In the genomic region with DNA sequence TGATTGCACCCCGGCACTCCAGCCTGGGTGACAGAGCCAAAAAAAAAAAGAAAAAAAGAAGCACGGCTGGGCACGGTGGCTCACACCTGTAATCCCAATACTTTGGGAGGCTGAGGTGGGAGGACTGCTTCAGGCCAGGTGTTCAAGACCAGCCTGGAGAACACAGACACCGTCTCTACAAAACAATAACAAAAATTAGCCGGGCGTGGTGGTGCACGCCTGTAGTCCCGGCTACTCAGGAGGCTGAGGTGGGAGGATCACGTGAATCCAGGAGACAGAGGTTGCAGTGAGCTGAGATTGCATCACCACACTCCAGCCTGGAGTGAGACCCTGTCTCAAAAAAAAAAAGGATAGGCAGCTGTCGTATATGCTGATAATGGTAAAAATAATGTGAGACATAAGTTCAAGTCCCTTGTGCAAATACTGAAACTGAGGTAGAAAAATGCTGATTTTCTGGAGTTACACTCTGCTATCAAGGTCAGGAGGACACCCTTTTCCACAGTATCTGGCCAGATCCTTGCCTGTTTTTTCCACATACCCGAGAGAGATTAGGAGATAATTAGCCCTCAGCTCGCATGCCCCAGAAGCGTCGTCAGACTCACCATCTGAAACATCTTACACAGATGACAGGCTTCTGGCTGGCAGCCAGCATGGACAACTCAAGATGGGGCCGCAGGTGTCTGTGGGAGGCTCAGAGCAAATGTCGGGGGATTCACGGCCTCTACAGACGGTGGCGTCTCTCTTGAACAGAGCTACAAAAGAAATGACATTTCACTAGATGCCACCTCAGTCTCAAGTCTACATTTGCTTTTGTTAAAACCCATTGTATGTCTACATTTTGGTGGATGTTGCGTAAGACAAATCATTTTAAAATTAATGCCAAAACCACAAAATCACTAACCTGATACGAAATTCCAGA, we compare ENCODE assay signal across 10 cellular contexts. TPM values are rescaled to one million over a fixed set of nuclear protein-coding genes. Genes with fewer than 3 reads are reported as not detected.
DNase-seq lines count a peak whose midpoint lies in the region; ATAC-seq and TF ChIP-seq lines count a peak whose summit lies in the region.
"Had no signal": no experiment of that assay in that cellular context is flagged by ENCODE, and none has a peak within 500 bp of the region (broad histone marks: within the 10 kb centered on the region; RNA-seq: fewer than 3 reads in every experiment).

No MANE protein-coding gene starts in this region.

- DNase-seq in AG10803 (ENCODE audit: low read depth), result peak; percentile 49
- DNase-seq in RWPE1 (ENCODE audit: low spot score), result no peak
- DNase-seq in fibroblast of villous mesenchyme (ENCODE audit: low read depth), result peak; percentile 78
- no peak for DNase-seq in HPDE6-E6E7 (ENCODE audit: extremely low spot score)
- no peak for DNase-seq in NCI-H1092 treated with DMSO at 0.1 percent for 48 hours (lab: John Stamatoyannopoulos, UW)
- DNase-seq in 8988T, result no peak
- DNase-seq: activated T-cell treated with anti-CD3 and anti-CD28 coated beads, Interleukin-2, amount 50 U/mL, for 48 hours; T-helper 9 cell had no signal

- H3K9me3 ChIP-seq in HEK293 (ENCODE audit: control insufficient read depth, insufficient read depth, low read depth, low read length), result no peaks in the 10 kb centered on the region; the same call in 1 of the 2 replicates

- no peaks in the 10 kb centered on the region for H3K4me1 ChIP-seq in HEK293 (ENCODE audit: control insufficient read depth, insufficient read depth, low read length)

- H3K27ac ChIP-seq in HEK293 (ENCODE audit: extremely low read depth, low read depth, low read length), result no peak overlapping the region
- peak overlapping the region; percentile 11 for H3K27ac ChIP-seq in RWPE1

- no peak overlapping the region for H3K4me3 ChIP-seq in AG10803 (ENCODE audit: low read length)
- no peak overlapping the region for H3K4me3 ChIP-seq in HEK293 (ENCODE audit: low read depth, low read length)
- no peak overlapping the region for H3K4me3 ChIP-seq in fibroblast of villous mesenchyme (ENCODE audit: low read depth, low read length)

- ATAC-seq in GM18907 (IDR thresholded peaks at IDR 0.05; ENCODE audit: unreplicated experiment), result no peak

- CTCF ChIA-PET in HEK293 (lab: Yijun Ruan, JAX) (interaction anchor here (0.6 to 1.4 kb wide), 3 partner anchors 89 to 260 kb away, joined by 3 to 6 read pairs (median 5); no protein-coding TSS in a partner anchor), RWPE1 (lab: Yijun Ruan, JAX) (no interaction called here)

- TF ChIP-seq CTCF in AG10803 (conservative IDR thresholded peaks at IDR 0.05; ENCODE audit: low read length), result no peak
- no peak for TF ChIP-seq CTCF in HEK293 (tag by site-specific recombination; IDR thresholded peaks at IDR 0.05)
- no peak for TF ChIP-seq CTCF in RWPE1 (conservative IDR thresholded peaks at IDR 0.05; ENCODE audit: low read depth)
- TF ChIP-seq CTCF in fibroblast of villous mesenchyme (IDR thresholded peaks at IDR 0.05; ENCODE audit: insufficient read depth, low read depth, low read length), result no peak

- POLR2A ChIA-PET in HEK293 (lab: Yijun Ruan, JAX), result interaction anchor here (0.7 kb wide), 3 partner anchors 16 to 105 kb away, joined by 3 to 5 read pairs (median 4); partner anchors contain the start of gene FN3KRP
- POLR2A ChIA-PET in RWPE1 (lab: Yijun Ruan, JAX; ENCODE audit: low non-redundant PET), result no interaction called here

- H3K36me3 ChIP-seq in HEK293 (ENCODE audit: control insufficient read depth in 2 of 2, insufficient read depth in 1 of 2, low read length in 2 of 2), result peaks cover 32 to 73% of the 10 kb centered on the region in 2 experiments; a peak in 2 of 3 replicates

TF ChIP-seq in HEK293, 187 proteins besides CTCF, POLR2A, EP300 and RAD21:
- no peak for TF ChIP-seq PATZ1 (tag by site-specific recombination; IDR thresholded peaks at IDR 0.05)
- TF ChIP-seq ZNF19 (tag by site-specific recombination; IDR thresholded peaks at IDR 0.05; ENCODE audit: low read depth), result no peak
- no peak for TF ChIP-seq GLI4 (tag by site-specific recombination; IDR thresholded peaks at IDR 0.05)
- TF ChIP-seq ZNF184 (tag by site-specific recombination; IDR thresholded peaks at IDR 0.05), result peak; percentile 62; the same call in 1 of the 2 replicates
- peak; percentile 73 for TF ChIP-seq ZNF335 (tag by site-specific recombination; conservative IDR thresholded peaks at IDR 0.05)
- TF ChIP-seq YY1 (tag by site-specific recombination; IDR thresholded peaks at IDR 0.05), result no peak
TF ChIP-seq in HEK293: peak in this region for 2.

RNA-seq across cellular contexts. Expression of gene WDR45B, which starts 36.8 kb away (rescaled TPM):
- 62.5 and 70.8 TPM in 2 replicates for total RNA-seq in fibroblast of villous mesenchyme

Comparison
In these comparisons a context has a peak if more than half of its experiments do, and no peak if none do; other contexts are left out.
1. DNase-seq: peak in AG10803 (single experiment) and fibroblast of villous mesenchyme (single experiment); none in RWPE1 (single experiment), HPDE6-E6E7 (single experiment), NCI-H1092 treated with DMSO at 0.1 percent for 48 hours (single experiment) and 8988T (single experiment).